ENCODE assay signal across 18 cellular contexts in genomic region chr4:87493147-87493546, GRCh38. TPM values are rescaled to one million over a fixed set of nuclear protein-coding genes. Genes with fewer than 3 reads are reported as not detected.
A peak's percentile ranks its signal among the peaks of the same experiment; 100 is the strongest.
DNase-seq lines count a peak whose midpoint lies in the region; ATAC-seq and TF ChIP-seq lines count a peak whose summit lies in the region.
"Had no signal": no experiment of that assay in that cellular context is flagged by ENCODE, and none has a peak within 500 bp of the region (broad histone marks: within the 10 kb centered on the region; RNA-seq: fewer than 3 reads in every experiment).

No MANE protein-coding gene starts in this region.

- peaks cover 11% of the 10 kb centered on the region for H3K4me1 Mint-ChIP-seq in chondrocyte (ENCODE audit: low read depth)

- H3K18ac ChIP-seq in mesenchymal stem cell (ENCODE audit: low read depth in 1 of 2, low read length in 2 of 2): no peak overlapping the region

- no peak overlapping the region for H3K4me2 ChIP-seq in mesenchymal stem cell (ENCODE audit: low read length, poor library complexity, severe bottlenecking)

- no peak overlapping the region for H2BK12ac ChIP-seq in mesenchymal stem cell (ENCODE audit: low read length in 2 of 2)

- no peak overlapping the region for H4K91ac ChIP-seq in mesenchymal stem cell (ENCODE audit: low read length)

- H3K27ac Mint-ChIP-seq in chondrocyte (ENCODE audit: unreplicated experiment): no peak overlapping the region
- H3K27ac Mint-ChIP-seq: CD8-positive, alpha-beta memory T cell had no signal

- H3K23ac ChIP-seq in mesenchymal stem cell (ENCODE audit: low read length in 2 of 2): no peak overlapping the region

- no peak for ATAC-seq in GM21737 (IDR thresholded peaks at IDR 0.05; ENCODE audit: unreplicated experiment)
- no peak for ATAC-seq in HG03097 (IDR thresholded peaks at IDR 0.05; ENCODE audit: low FRiP score, unreplicated experiment)
- no peak for ATAC-seq in HG02885 (IDR thresholded peaks at IDR 0.05; ENCODE audit: poor library complexity, unreplicated experiment)

- H3K14ac ChIP-seq in mesenchymal stem cell (ENCODE audit: low read length in 2 of 2): no peak overlapping the region

- H3K27ac ChIP-seq in C4-2B (peak overlapping the region; percentile 60), cingulate gyrus (ENCODE audit: low read depth, low read length) (peak overlapping the region; percentile 76), mesenchymal stem cell (ENCODE audit: low read length, poor library complexity, severe bottlenecking) (no peak overlapping the region), subcutaneous abdominal adipose tissue (ENCODE audit: low read depth, low read length) (peak overlapping the region; percentile 32)
- H3K27ac ChIP-seq: HL-60 had no signal

- H2BK120ac ChIP-seq in mesenchymal stem cell (ENCODE audit: low read depth, low read length): no peak overlapping the region

- H2BK15ac ChIP-seq in mesenchymal stem cell (ENCODE audit: low read depth, poor library complexity, severe bottlenecking): no peak overlapping the region

- 73% methylated on average over 1 of the region's 2 CpGs for WGBS in mesenchymal stem cell

- no peak for TF ChIP-seq CTCF in C4-2B (conservative IDR thresholded peaks at IDR 0.05)
- TF ChIP-seq CTCF in chondrocyte (IDR thresholded peaks at IDR 0.05): no peak

- no peak for DNase-seq in mesenchymal stem cell
- no peak for DNase-seq in chondrocyte (ENCODE audit: low spot score)
- DNase-seq: BE2C; CD8-positive, alpha-beta memory T cell; GF-D8; NCI-H1092; NCI-H2107; NCI-H345; NCI-H526 treated with DMSO at 0.1 percent for 48 hours; RPMI8226 had no signal

- H3K9me3 ChIP-seq in mesenchymal stem cell (ENCODE audit: control insufficient read depth, low read length) (no peaks in the 10 kb centered on the region), subcutaneous abdominal adipose tissue (ENCODE audit: control insufficient read depth in 5 of 5, low read length in 5 of 5) (peaks cover 0 to 3% (median 0%) of the 10 kb centered on the region in 5 donors)
- H3K9me3 ChIP-seq: BE2C had no signal

- no peaks in the 10 kb centered on the region for H3K4me1 ChIP-seq in mesenchymal stem cell (ENCODE audit: control insufficient read depth, insufficient read depth, low read depth, low read length)
- peaks cover 2 to 51% (median 23%) of the 10 kb centered on the region in 5 donors for H3K4me1 ChIP-seq in subcutaneous abdominal adipose tissue (ENCODE audit: control insufficient read depth in 5 of 5, insufficient read depth in 5 of 5, low read length in 5 of 5)

- no peaks in the 10 kb centered on the region for H3K27me3 Mint-ChIP-seq in chondrocyte (ENCODE audit: low read depth)
- H3K27me3 Mint-ChIP-seq: CD8-positive, alpha-beta memory T cell had no signal

- no peaks in the 10 kb centered on the region for H3K9me3 Mint-ChIP-seq in chondrocyte (ENCODE audit: low read depth)

- H4K8ac ChIP-seq in mesenchymal stem cell (ENCODE audit: low read length): no peak overlapping the region

- peaks cover 10% of the 10 kb centered on the region for H3K36me3 Mint-ChIP-seq in chondrocyte (ENCODE audit: low read depth)

- no peaks in the 10 kb centered on the region for H3K27me3 ChIP-seq in mesenchymal stem cell (ENCODE audit: control insufficient read depth in 1 of 2, insufficient read depth in 1 of 2, low read length in 2 of 2)
- no peaks in the 10 kb centered on the region for H3K27me3 ChIP-seq in subcutaneous abdominal adipose tissue (ENCODE audit: control insufficient read depth in 5 of 5, insufficient read depth in 4 of 5, low read length in 5 of 5)
- H3K27me3 ChIP-seq: BE2C had no signal

- no peaks in the 10 kb centered on the region for H3K36me3 ChIP-seq in mesenchymal stem cell (ENCODE audit: control insufficient read depth in 1 of 2, insufficient read depth in 2 of 2, low read depth in 1 of 2, low read length in 2 of 2)
- H3K36me3 ChIP-seq in subcutaneous abdominal adipose tissue (ENCODE audit: control insufficient read depth in 5 of 5, insufficient read depth in 5 of 5, low read length in 5 of 5): peaks cover 0 to 48% (median 28%) of the 10 kb centered on the region in 5 donors
- H3K36me3 ChIP-seq: BE2C had no signal

- H3K9ac ChIP-seq in mesenchymal stem cell (ENCODE audit: low read length): no peak overlapping the region
- H3K9ac ChIP-seq in subcutaneous abdominal adipose tissue (ENCODE audit: low read length in 5 of 5): no peak overlapping the region

- peak overlapping the region; percentile 27 for H2AFZ ChIP-seq in mesenchymal stem cell (ENCODE audit: low read depth, low read length)

- H3K79me1 ChIP-seq in mesenchymal stem cell (replicated peaks; ENCODE audit: low read length, poor library complexity, severe bottlenecking): no peaks in the 10 kb centered on the region

- H3K4ac ChIP-seq in mesenchymal stem cell (ENCODE audit: low read depth in 1 of 2, low read length in 2 of 2): no peak overlapping the region

- no peak overlapping the region for H3K4me3 Mint-ChIP-seq in chondrocyte (ENCODE audit: unreplicated experiment)
- H3K4me3 Mint-ChIP-seq: CD8-positive, alpha-beta memory T cell had no signal

- no peak overlapping the region for H2BK5ac ChIP-seq in mesenchymal stem cell (ENCODE audit: low read depth, low read length, poor library complexity, severe bottlenecking)

- H3K4me3 ChIP-seq in mesenchymal stem cell (ENCODE audit: insufficient read depth in 1 of 2, low read depth in 1 of 2, low read length in 2 of 2): no peak overlapping the region
- H3K4me3 ChIP-seq in subcutaneous abdominal adipose tissue (ENCODE audit: low read depth in 1 of 5, low read length in 5 of 5): no peak overlapping the region

- no peak overlapping the region for H2AK5ac ChIP-seq in mesenchymal stem cell (ENCODE audit: low read length, severe bottlenecking)

RNA-seq across cellular contexts. Expression of gene SPARCL1, which starts 36.0 kb away (rescaled TPM):
- polyA plus RNA-seq in mesenchymal stem cell (2013, experiment 1 of 2): 0.03 TPM
- 0.04 TPM for polyA plus RNA-seq in mesenchymal stem cell (2013, experiment 2 of 2)
- 21.5 to 26.9 TPM (median 26.1 TPM) in 3 replicates for total RNA-seq in chondrocyte
- total RNA-seq: CD8-positive, alpha-beta memory T cell; OCI-LY7 had no signal
- polyA plus RNA-seq: CD8-positive, alpha-beta memory T cell had no signal
